Comparison of ENCODE assay signal across 8 cellular contexts in the genomic region with DNA sequence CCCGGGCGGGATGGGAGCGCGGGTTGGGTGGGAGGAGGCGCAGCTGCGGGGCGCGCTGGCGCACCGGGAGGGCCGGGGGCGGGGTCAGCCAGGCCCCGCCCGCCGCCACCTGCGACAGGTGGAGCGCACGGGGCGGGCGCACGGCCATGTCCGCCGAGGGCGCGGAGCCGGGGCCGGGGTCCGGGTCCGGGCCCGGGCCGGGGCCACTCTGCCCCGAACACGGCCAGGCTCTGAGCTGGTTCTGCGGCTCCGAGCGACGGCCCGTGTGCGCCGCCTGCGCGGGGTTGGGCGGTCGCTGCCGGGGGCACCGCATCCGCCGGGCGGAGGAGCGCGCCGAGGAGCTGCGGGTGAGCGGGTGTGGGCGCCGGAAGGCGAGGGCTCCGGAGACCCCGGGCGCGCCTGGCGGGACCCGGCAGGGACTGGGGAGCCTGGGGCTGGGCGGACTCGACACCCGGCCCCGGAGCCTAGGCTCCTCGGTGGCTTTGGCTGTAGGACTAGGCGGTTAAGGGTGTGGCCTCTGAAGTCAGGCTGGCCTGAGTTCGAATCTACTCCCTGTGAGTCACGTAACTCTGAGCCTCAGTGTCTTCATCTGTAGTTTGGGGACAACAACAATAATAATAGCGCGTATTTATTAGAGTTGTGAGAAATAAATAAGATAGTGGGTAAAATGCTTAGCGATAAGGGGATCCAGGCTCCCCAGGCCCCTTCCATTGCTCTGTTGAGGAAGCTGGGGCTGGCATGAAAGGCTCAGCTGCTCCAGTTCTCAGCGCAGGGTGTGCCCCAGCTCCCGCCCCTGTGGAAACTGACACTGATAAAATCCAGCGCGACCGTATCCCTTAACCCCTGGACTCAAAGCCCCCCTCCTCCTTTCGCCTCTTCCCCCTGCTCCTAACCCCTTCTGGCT. TPM values are rescaled to one million over a fixed set of nuclear protein-coding genes. Genes with fewer than 3 reads are reported as not detected.
DNase-seq lines count a peak whose midpoint lies in the region; ATAC-seq and TF ChIP-seq lines count a peak whose summit lies in the region.

A gene (plus strand): TSS at position 108 of the 904 bp plus-strand sequence. CDS start 39 bp downstream, at position 147.

- H3K27ac Mint-ChIP-seq in activated CD8-positive, alpha-beta T cell treated with anti-CD3 and anti-CD28 coated beads, Interleukin-2, amount 10 ng/mL, durations not matched to agents 7 days and 5 days, result peak within 1 kb of the TSS; percentile 63
- H3K27ac Mint-ChIP-seq in osteocyte (ENCODE audit: unreplicated experiment), result no peak within 1 kb of the TSS

- in situ Hi-C loops in KBM-7 (cut with MboI; ENCODE audit: low pct_unique_long_range_greater_than_20kb, low sequenced_read_pairs), result no loop called here

- peak; percentile 22 for DNase-seq in stimulated activated CD4-positive, alpha-beta T cell treated with anti-CD3 and anti-CD28 coated beads, Interleukin-1b, Interleukin-23, amount 100 ng/mL, for 48 hours
- DNase-seq in stimulated activated CD4-positive, alpha-beta T cell treated with anti-CD3 and anti-CD28 coated beads, Interleukin-4, amount 100 ng/mL, for 1 hour, result no peak
- DNase-seq in KBM-7, result peak; percentile 44
- peak; percentile 58 for DNase-seq in activated CD8-positive, alpha-beta T cell treated with anti-CD3 and anti-CD28 coated beads, Interleukin-2, amount 10 ng/mL, durations not matched to agents 7 days and 5 days
- DNase-seq in fibroblast of villous mesenchyme (ENCODE audit: low read depth), result no peak
- DNase-seq in osteocyte (ENCODE audit: extremely low spot score, unreplicated experiment), result no peak

- CTCF ChIA-PET in activated CD8-positive, alpha-beta T cell treated with anti-CD3 and anti-CD28 coated beads, Interleukin-2, amount 10 ng/mL, durations not matched to agents 7 days and 5 days (lab: Charles Lee), result interaction anchor here (1.1 to 3.7 kb wide), 7 partner anchors 8 to 242 kb away, joined by 3 to 16 read pairs (median 8); a partner anchor contains a TSS

- peak within 1 kb of the TSS; percentile 2 for H3K4me3 ChIP-seq in fibroblast of villous mesenchyme (ENCODE audit: low read depth, low read length)

- H3K4me3 Mint-ChIP-seq in activated CD8-positive, alpha-beta T cell treated with anti-CD3 and anti-CD28 coated beads, Interleukin-2, amount 10 ng/mL, durations not matched to agents 7 days and 5 days, result peak within 1 kb of the TSS; percentile 78
- H3K4me3 Mint-ChIP-seq in osteocyte (ENCODE audit: unreplicated experiment), result peak within 1 kb of the TSS; percentile 60

- POLR2A ChIA-PET in activated CD8-positive, alpha-beta T cell treated with anti-CD3 and anti-CD28 coated beads, Interleukin-2, amount 10 ng/mL, durations not matched to agents 7 days and 5 days (lab: Charles Lee), result interaction anchor here (0.5 to 2.3 kb wide), 5 partner anchors 9 to 632 kb away, joined by 3 to 14 read pairs (median 8); a partner anchor contains a TSS

- H3K36me3 Mint-ChIP-seq in activated CD8-positive, alpha-beta T cell treated with anti-CD3 and anti-CD28 coated beads, Interleukin-2, amount 10 ng/mL, durations not matched to agents 7 days and 5 days (ENCODE audit: low read depth), result no peaks in the 10 kb centered on the region
- no peaks in the 10 kb centered on the region for H3K36me3 Mint-ChIP-seq in osteocyte (ENCODE audit: unreplicated experiment)

- peak; percentile 71 for ATAC-seq in activated CD8-positive, alpha-beta T cell treated with anti-CD3 and anti-CD28 coated beads, Interleukin-2, amount 10 ng/mL, durations not matched to agents 7 days and 5 days
- ATAC-seq in HG03565 (IDR thresholded peaks at IDR 0.05; ENCODE audit: unreplicated experiment) (no peak), HG02973 (IDR thresholded peaks at IDR 0.05; ENCODE audit: unreplicated experiment) (no peak)

- H3K4me1 Mint-ChIP-seq in activated CD8-positive, alpha-beta T cell treated with anti-CD3 and anti-CD28 coated beads, Interleukin-2, amount 10 ng/mL, durations not matched to agents 7 days and 5 days (ENCODE audit: low read depth), result peaks cover 30% of the 10 kb centered on the region
- peaks cover 14% of the 10 kb centered on the region for H3K4me1 Mint-ChIP-seq in osteocyte (ENCODE audit: unreplicated experiment)

- TF ChIP-seq CTCF in fibroblast of villous mesenchyme (IDR thresholded peaks at IDR 0.05; ENCODE audit: insufficient read depth, low read depth, low read length) (no peak), osteocyte (IDR thresholded peaks at IDR 0.05) (no peak)

- no peaks in the 10 kb centered on the region for H3K9me3 Mint-ChIP-seq in activated CD8-positive, alpha-beta T cell treated with anti-CD3 and anti-CD28 coated beads, Interleukin-2, amount 10 ng/mL, durations not matched to agents 7 days and 5 days (ENCODE audit: insufficient read depth)
- H3K9me3 Mint-ChIP-seq in osteocyte (ENCODE audit: unreplicated experiment), result no peaks in the 10 kb centered on the region

- no peaks in the 10 kb centered on the region for H3K27me3 Mint-ChIP-seq in activated CD8-positive, alpha-beta T cell treated with anti-CD3 and anti-CD28 coated beads, Interleukin-2, amount 10 ng/mL, durations not matched to agents 7 days and 5 days (ENCODE audit: low read depth)
- H3K27me3 Mint-ChIP-seq in osteocyte (ENCODE audit: unreplicated experiment), result peaks cover 62% of the 10 kb centered on the region

RNA-seq across cellular contexts. Expression of the gene that starts here (rescaled TPM):
- 1 to 10 TPM; 4.0 to 4.4 TPM for total RNA-seq in activated CD8-positive, alpha-beta T cell treated with anti-CD3 and anti-CD28 coated beads, Interleukin-2, amount 10 ng/mL, durations not matched to agents 7 days and 5 days
- total RNA-seq in fibroblast of villous mesenchyme, result not detected in 2 replicates
- total RNA-seq in osteocyte, result not detected in 2 replicates

Comparison
In these comparisons a context has a peak if more than half of its experiments do, and no peak if none do; other contexts are left out.
1. DNase-seq: peak in stimulated activated CD4-positive, alpha-beta T cell treated with anti-CD3 and anti-CD28 coated beads, Interleukin-1b, Interleukin-23, amount 100 ng/mL, for 48 hours (single experiment), KBM-7 (single experiment) and activated CD8-positive, alpha-beta T cell treated with anti-CD3 and anti-CD28 coated beads, Interleukin-2, amount 10 ng/mL, durations not matched to agents 7 days and 5 days (single experiment); none in stimulated activated CD4-positive, alpha-beta T cell treated with anti-CD3 and anti-CD28 coated beads, Interleukin-4, amount 100 ng/mL, for 1 hour (single experiment), fibroblast of villous mesenchyme (single experiment) and osteocyte (single experiment).